8 cellular contexts compared by ENCODE assay signal in genomic region chr13:25286969-25287961, GRCh38. TPM values are rescaled to one million over a fixed set of nuclear protein-coding genes. Genes with fewer than 3 reads are reported as not detected.
DNase-seq lines count a peak whose midpoint lies in the region; ATAC-seq and TF ChIP-seq lines count a peak whose summit lies in the region.

TSS of gene MTMR6 (minus strand) at chr13:25287488. CDS start at chr13:25287247, 241 bp downstream.

- H3K9me3 ChIP-seq in adipocyte (ENCODE audit: control insufficient read depth, low read length), result no peaks in the 10 kb centered on the region
- no peaks in the 10 kb centered on the region for H3K9me3 ChIP-seq in cardiac muscle cell (ENCODE audit: low read depth)
- no peaks in the 10 kb centered on the region for H3K9me3 ChIP-seq in upper lobe of left lung

- peak within 1 kb of the TSS; percentile 4 for H3K27ac ChIP-seq in cardiac muscle cell
- peak within 1 kb of the TSS; percentile 93 to 98 (median 96) for H3K27ac ChIP-seq in upper lobe of left lung

- 6 to 9% methylated on average over 17 to 24 of the region's 65 CpGs for WGBS in upper lobe of left lung, 2 donors

- H3K27me3 ChIP-seq in adipocyte (replicated peaks; ENCODE audit: control insufficient read depth, insufficient read depth, low read length), result no peaks in the 10 kb centered on the region
- peaks cover 9% of the 10 kb centered on the region for H3K27me3 ChIP-seq in cardiac muscle cell
- H3K27me3 ChIP-seq in upper lobe of left lung, result no peaks in the 10 kb centered on the region

- ATAC-seq in HG02678 (IDR thresholded peaks at IDR 0.05; ENCODE audit: unreplicated experiment), result peak; percentile 97
- peak; percentile 100 for ATAC-seq in upper lobe of left lung (ENCODE audit: low FRiP score in 2 of 2)

- peak; percentile 97 for TF ChIP-seq CTCF in GM12873 (IDR thresholded peaks at IDR 0.05; ENCODE audit: insufficient read depth, low read depth, low read length, missing control alignments)
- TF ChIP-seq CTCF in cardiac muscle cell (IDR thresholded peaks at IDR 0.05; ENCODE audit: low read depth, low read length), result peak; percentile 98
- TF ChIP-seq CTCF in upper lobe of left lung (IDR thresholded peaks at IDR 0.05), result peak; percentile 100

- H3K36me3 ChIP-seq in adipocyte (ENCODE audit: control insufficient read depth, insufficient read depth, low read length, severe bottlenecking), result no peaks in the 10 kb centered on the region
- H3K36me3 ChIP-seq in cardiac muscle cell, result no peaks in the 10 kb centered on the region
- H3K36me3 ChIP-seq in upper lobe of left lung, result no peaks in the 10 kb centered on the region

- H3K9ac ChIP-seq in adipocyte (ENCODE audit: low read length), result peak within 1 kb of the TSS; percentile 94

- DNase-seq in NCI-H128 (lab: John Stamatoyannopoulos, UW; ENCODE audit: unreplicated experiment) (peak; percentile 86), SW480 (ENCODE audit: low spot score) (peak; percentile 91), adipocyte (ENCODE audit: low read depth) (peak; percentile 95), cardiac muscle cell (ENCODE audit: low read depth in 1 of 2, low spot score in 1 of 2) (peak; percentile 91 to 92), posterior cingulate gyrus (peak; percentile 87 to 99 (median 95)), upper lobe of left lung (peak; percentile 96 to 99)

- H3K4me3 ChIP-seq in adipocyte (ENCODE audit: low read length), result peak within 1 kb of the TSS; percentile 96
- H3K4me3 ChIP-seq in cardiac muscle cell, result peak within 1 kb of the TSS; percentile 37
- peak within 1 kb of the TSS; percentile 76 to 97 (median 87) for H3K4me3 ChIP-seq in upper lobe of left lung

- intact Hi-C loops in posterior cingulate gyrus (cut with DNase I), result loop anchor here (2.0 to 5.0 kb wide), 6 partner anchors 14 to 290 kb away; partner anchors contain the start of genes AMER2, ATP8A2 and NUP58

- H3K4me1 ChIP-seq in adipocyte (ENCODE audit: control insufficient read depth, insufficient read depth, low read length) (peaks cover 8% of the 10 kb centered on the region), cardiac muscle cell (ENCODE audit: low read depth) (peaks cover 4% of the 10 kb centered on the region), upper lobe of left lung (peaks cover 12 to 21% (median 14%) of the 10 kb centered on the region in 4 donors)

- TF ChIP-seq POLR2A in upper lobe of left lung (IDR thresholded peaks at IDR 0.05), result peak in 3 of 4 donors; percentile 50 to 86 (median 82)

- TF ChIP-seq EP300 in upper lobe of left lung (IDR thresholded peaks at IDR 0.05), result peak in 1 of 4 donors; percentile 44

RNA-seq across cellular contexts. Expression of gene MTMR6, which starts in this region (rescaled TPM):
- total RNA-seq in cardiac muscle cell, result 7.8 and 7.9 TPM in 2 replicates
- 11.9 and 12.0 TPM in 2 replicates for polyA plus RNA-seq in cardiac muscle cell
- total RNA-seq in upper lobe of left lung, result 10 to 100 TPM in 4 of 6 donors, 1 to 10 TPM in 2; 6.1 to 24.6 (median 18.2) TPM

Comparison
In these comparisons a context has a peak if more than half of its experiments do, and no peak if none do; other contexts are left out.
1. Peak in every context shown above with its lines: DNase-seq, ATAC-seq, H3K4me3 ChIP-seq and H3K27ac ChIP-seq.
2. H3K4me3 ChIP-seq: peak in every context shown above with its lines; median percentile 96 in adipocyte; 87 in upper lobe of left lung; 37 in cardiac muscle cell.